In genomic region chr20:50416930-50417329, GRCh38 we compare ENCODE assay signal across 16 cellular contexts.
DNase-seq lines count a peak whose midpoint lies in the region; ATAC-seq, FAIRE-seq and TF ChIP-seq lines count a peak whose summit lies in the region.
"Had no signal": no experiment of that assay in that cellular context is flagged by ENCODE, and none has a peak within 500 bp of the region (broad histone marks: within the 10 kb centered on the region; RNA-seq: fewer than 3 reads in every experiment).

No MANE protein-coding gene starts in this region.

- no peak for FAIRE-seq in D721Med (lab: Jason Lieb, UNC)

- TF ChIP-seq POLR2A in body of pancreas (IDR thresholded peaks at IDR 0.05) = no peak
- TF ChIP-seq POLR2A in right lobe of liver (IDR thresholded peaks at IDR 0.05) = no peak
- no peak for TF ChIP-seq POLR2A in spleen (IDR thresholded peaks at IDR 0.05)

- H3K36me3 ChIP-seq in body of pancreas (replicated peaks in 1 of 2; ENCODE audit: insufficient read depth in 1 of 2, low read depth in 2 of 2) (no peaks in the 10 kb centered on the region), right lobe of liver (no peaks in the 10 kb centered on the region), spleen (no peaks in the 10 kb centered on the region)

- TF ChIP-seq CTCF in D721Med (IDR thresholded peaks at IDR 0.05; ENCODE audit: insufficient read depth, missing control alignments) = no peak
- TF ChIP-seq CTCF in body of pancreas (IDR thresholded peaks at IDR 0.05) = no peak
- TF ChIP-seq CTCF in right lobe of liver (IDR thresholded peaks at IDR 0.05) = no peak
- no peak for TF ChIP-seq CTCF in spleen (IDR thresholded peaks at IDR 0.05 in 8 of 11, conservative IDR thresholded peaks at IDR 0.05 in 3 of 11)

- DNase-seq in D721Med (ENCODE audit: insufficient read length, low spot score) (peak; percentile 34), body of pancreas (no peak), right lobe of liver (no peak), spleen (no peak), EL (no peak), SK-N-DZ (ENCODE audit: low spot score) (no peak)
- no peak for DNase-seq in activated effector memory CD4-positive, alpha-beta T cell treated with anti-CD3 and anti-CD28 coated beads, Interleukin-2, amount 50 U/mL, for 16 hours
- no peak for DNase-seq in activated CD4-positive, alpha-beta T cell treated with anti-CD3 and anti-CD28 coated beads, Interleukin-2, amount 50 U/mL, for 48 hours
- DNase-seq: activated CD4-positive, alpha-beta T cell treated with anti-CD3 and anti-CD28 coated beads for 4 hours; activated naive CD8-positive, alpha-beta T cell treated with anti-CD3 and anti-CD28 coated beads, Interleukin-2, amount 10 ng/mL, durations not matched to agents 7 days and 5 days; dermis blood vessel endothelial cell; NCI-H69; stimulated activated CD4-positive, alpha-beta T cell treated with anti-CD3 and anti-CD28 coated beads, Interleukin-4, amount 100 ng/mL, for 4 hours; stimulated activated naive B cell treated with anti-CD40 and anti-IgM and Interleukin-4, amounts not matched to agents 10 μg/mL and 1 μg/mL and 100 μg/mL, for 72 hours had no signal

- peak overlapping the region; percentile 88 to 99 (median 96) for H3K27ac ChIP-seq in body of pancreas
- peak overlapping the region; percentile 96 to 97 (median 97) for H3K27ac ChIP-seq in right lobe of liver
- peak overlapping the region in 7 of 8 donors; percentile 79 to 92 (median 84) for H3K27ac ChIP-seq in spleen
- H3K27ac ChIP-seq: KMS-11 had no signal

- intact Hi-C loops in body of pancreas (cut with DNase I) (no loop called here), right lobe of liver (cut with DNase I) (no loop called here), spleen (cut with DNase I; ENCODE audit: low total_unique reads) (no loop called here)

- WGBS in body of pancreas, 2 donors = 90 to 94% methylated on average over 3 to 7 of the region's 7 CpGs
- WGBS in right lobe of liver (ENCODE audit: insufficient coverage, low coverage, low lambda C conversion rate, missing lambda C conversion rate) = 84% methylated on average over 6 of the region's 7 CpGs
- WGBS in spleen, 5 donors = 87 to 95% (median 91%) methylated on average over 6 to 7 of the region's 7 CpGs

- no peak for ATAC-seq in body of pancreas
- ATAC-seq in right lobe of liver = no peak
- ATAC-seq: HCT116 had no signal

- H3K4me3 ChIP-seq in body of pancreas = no peak overlapping the region
- no peak overlapping the region for H3K4me3 ChIP-seq in right lobe of liver
- no peak overlapping the region for H3K4me3 ChIP-seq in spleen

- H3K9me3 ChIP-seq in body of pancreas (no peaks in the 10 kb centered on the region), right lobe of liver (peaks cover 0 to 4% (median 0%) of the 10 kb centered on the region in 4 donors), spleen (peaks cover 0 to 14% (median 6%) of the 10 kb centered on the region in 8 donors)

- peaks cover 53% of the 10 kb centered on the region for H3K4me1 ChIP-seq in body of pancreas
- H3K4me1 ChIP-seq in right lobe of liver = peaks cover 0 to 42% (median 15%) of the 10 kb centered on the region in 4 donors
- peaks cover 0 to 40% (median 18%) of the 10 kb centered on the region in 6 donors for H3K4me1 ChIP-seq in spleen

- H3K27me3 ChIP-seq in body of pancreas (no peaks in the 10 kb centered on the region), right lobe of liver (no peaks in the 10 kb centered on the region), spleen (replicated peaks in 1 of 7) (no peaks in the 10 kb centered on the region)
